ENCODE assay signal across 19 cellular contexts in the genomic region with DNA sequence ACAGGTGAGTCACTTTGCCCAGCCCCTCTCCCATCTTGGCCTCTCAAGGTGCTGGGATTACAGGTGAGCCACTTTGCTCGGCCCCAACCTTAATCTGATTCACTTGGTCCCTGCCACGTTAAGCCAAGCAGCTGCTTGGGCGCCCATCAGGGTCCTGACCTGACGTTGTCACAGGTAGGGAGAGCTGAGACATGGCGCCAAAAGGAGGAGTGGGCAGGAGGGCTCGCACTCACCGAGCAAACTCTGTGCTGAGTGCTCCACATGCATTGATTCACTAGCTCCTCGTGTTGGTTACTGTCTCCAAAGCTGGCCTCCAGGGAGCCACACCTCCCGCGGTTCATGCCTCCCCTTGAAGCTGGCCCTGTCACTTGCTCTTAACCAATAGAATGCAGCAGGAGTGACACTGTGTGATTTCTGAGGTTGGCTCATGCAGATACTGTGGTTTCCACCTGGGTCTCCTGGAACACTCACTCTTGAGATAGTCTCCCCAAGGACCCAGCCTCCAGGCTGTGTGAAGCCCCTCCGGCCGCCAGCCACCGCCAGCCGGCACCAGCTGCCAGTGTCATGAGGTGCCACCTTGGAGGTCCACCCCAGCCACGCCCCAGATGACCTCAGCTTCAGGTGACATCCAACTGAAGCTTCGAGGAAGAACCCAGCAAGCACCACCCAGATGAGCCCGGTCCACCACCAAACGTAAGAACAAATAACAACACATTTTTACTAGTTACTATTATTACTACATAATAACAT.
DNase-seq lines count a peak whose midpoint lies in the region; ATAC-seq, FAIRE-seq and TF ChIP-seq lines count a peak whose summit lies in the region.
"Had no signal": no experiment of that assay in that cellular context is flagged by ENCODE, and none has a peak within 500 bp of the region (broad histone marks: within the 10 kb centered on the region; RNA-seq: fewer than 3 reads in every experiment).

No MANE protein-coding gene starts in this region.

- H3K27ac ChIP-seq in K562 (ENCODE audit: extremely low read depth, low read depth, low read length) (no peak overlapping the region), neuronal stem cell (replicated peaks; ENCODE audit: low read length) (no peak overlapping the region)
- H3K27ac ChIP-seq: 22Rv1 had no signal

- TF ChIP-seq CTCF in K562 (IDR thresholded peaks at IDR 0.05 in 2 of 3, conservative IDR thresholded peaks at IDR 0.05 in 1 of 3; ENCODE audit: insufficient read depth in 2 of 3, low read depth in 1 of 3, low read length in 3 of 3): no peak

- intact Hi-C loops in K562 (cut with micrococcal nuclease): no loop called here

- TF ChIP-seq EP300 in K562 (IDR thresholded peaks at IDR 0.05; ENCODE audit: low read length): no peak

- no peak overlapping the region for H3K4me3 ChIP-seq in K562
- no peak overlapping the region for H3K4me3 ChIP-seq in neuronal stem cell (ENCODE audit: low read length in 2 of 2)

- H3K4me2 ChIP-seq in K562 (ENCODE audit: insufficient read depth, low read length) (no peak overlapping the region), neuronal stem cell (ENCODE audit: insufficient read depth, low read length, poor library complexity, severe bottlenecking) (no peak overlapping the region)

- no peaks in the 10 kb centered on the region for H3K79me2 ChIP-seq in K562 (ENCODE audit: control insufficient read depth, insufficient read depth, low read length)

- H3K18ac ChIP-seq in neuronal stem cell (ENCODE audit: low read length): peak overlapping the region; percentile 65

- WGBS in K562 (ENCODE audit: insufficient coverage, low coverage, missing lambda C conversion rate): 2% methylated on average over 18 of the region's 18 CpGs
- WGBS in neuronal stem cell (ENCODE audit: extremely low coverage in 2 of 2, insufficient read length in 2 of 2, insufficient replicate concordance in 1 of 2), 2 donors: no CpG with 5 or more reads among the region's 18 CpGs

- no peak overlapping the region for H4K8ac ChIP-seq in neuronal stem cell (ENCODE audit: low read depth, low read length)

- ATAC-seq in K562 (no peak; the same call in 2 of the 3 replicates), HG02870 (IDR thresholded peaks at IDR 0.05; ENCODE audit: unreplicated experiment) (no peak), HG03280 (IDR thresholded peaks at IDR 0.05; ENCODE audit: unreplicated experiment) (no peak)

- no peaks in the 10 kb centered on the region for H3K36me3 ChIP-seq in K562 (ENCODE audit: control insufficient read depth, insufficient read depth, low read length)
- no peaks in the 10 kb centered on the region for H3K36me3 ChIP-seq in neuronal stem cell (replicated peaks in 1 of 2; ENCODE audit: control insufficient read depth in 2 of 2, insufficient read depth in 2 of 2, low read length in 2 of 2)

- no peak for TF ChIP-seq POLR2A in K562 (conservative IDR thresholded peaks at IDR 0.05)

- H3K14ac ChIP-seq in neuronal stem cell (ENCODE audit: low read length): peak overlapping the region; percentile 60

- BruUV-seq in K562 (replicated peaks; lab: Mats Ljungman, UMichigan): no TSS peak

- no peaks in the 10 kb centered on the region for H3K79me1 ChIP-seq in neuronal stem cell (ENCODE audit: low read depth, low read length)

- peaks cover 5% of the 10 kb centered on the region; the same call in 1 of the 2 replicates for H4K20me1 ChIP-seq in K562 (replicated peaks; ENCODE audit: control insufficient read depth, insufficient read depth, low read length)

- DNase-seq in activated effector memory CD4-positive, alpha-beta T cell treated with anti-CD3 and anti-CD28 coated beads, Interleukin-2, amount 50 U/mL, for 16 hours: peak; percentile 52
- no peak for DNase-seq in activated effector memory CD4-positive, alpha-beta T cell treated with Interleukin-2 at 50 U/mL for 16 hours
- DNase-seq in K562 (ENCODE audit: extremely low read depth in 1 of 4, low spot score in 3 of 4): peak in 1 of 4 experiments; percentile 4
- DNase-seq in neuronal stem cell (ENCODE audit: low spot score): no peak
- DNase-seq in HEK293T (ENCODE audit: extremely low spot score): no peak
- DNase-seq in NCI-H2107 (lab: John Stamatoyannopoulos, UW): no peak
- DNase-seq: Caco-2; CD4-positive, alpha-beta T cell; GDM1; H7; NCI-H1092 treated with DMSO at 0.1 percent for 48 hours; NCI-H146; NCI-H2029 treated with DMSO at 0.1 percent for 48 hours; NCI-H446 treated with DMSO at 0.1 percent for 48 hours; OCI-M1; SHP77 treated with DMSO at 0.1 percent for 48 hours had no signal

- H2AFZ ChIP-seq in K562 (ENCODE audit: low read depth, low read length): no peak overlapping the region
- no peak overlapping the region for H2AFZ ChIP-seq in neuronal stem cell (ENCODE audit: low read length)

- no peaks in the 10 kb centered on the region; a peak in 2 of 5 replicates for H3K4me1 ChIP-seq in K562 (replicated peaks in 1 of 2; ENCODE audit: control insufficient read depth in 2 of 2, insufficient read depth in 2 of 2, low read length in 2 of 2)
- H3K4me1 ChIP-seq in neuronal stem cell (ENCODE audit: control insufficient read depth in 2 of 2, insufficient read depth in 1 of 2, low read depth in 1 of 2, low read length in 2 of 2): peaks cover 2 to 6% of the 10 kb centered on the region in 2 donors
- H3K4me1 ChIP-seq: Caco-2 had no signal

- H2BK15ac ChIP-seq in neuronal stem cell (ENCODE audit: low read length): no peak overlapping the region

- no peak overlapping the region for H2BK12ac ChIP-seq in neuronal stem cell (ENCODE audit: low read length)

- CTCF ChIA-PET in K562 (lab: Yijun Ruan, JAX; ENCODE audit: low intra/inter-chr PET ratio) (no interaction called here), HEK293T (lab: Yijun Ruan, JAX) (no interaction called here)

- no peak overlapping the region for H2BK120ac ChIP-seq in neuronal stem cell (ENCODE audit: low read depth, low read length)

- H3K4ac ChIP-seq in neuronal stem cell (ENCODE audit: low read length): no peak overlapping the region

- peak overlapping the region; percentile 21 for H2BK5ac ChIP-seq in neuronal stem cell (ENCODE audit: low read length)

- H3K9me3 ChIP-seq in K562 (replicated peaks; ENCODE audit: control insufficient read depth, insufficient read depth, low read depth, low read length) (no peaks in the 10 kb centered on the region), neuronal stem cell (replicated peaks in 1 of 2; ENCODE audit: control insufficient read depth in 2 of 2, insufficient read depth in 1 of 2, low read depth in 1 of 2, low read length in 2 of 2) (no peaks in the 10 kb centered on the region)
- H3K9me3 ChIP-seq: Caco-2 had no signal

- no peak for FAIRE-seq in K562 (lab: Jason Lieb, UNC)

- peaks cover 10 to 29% of the 10 kb centered on the region in 2 experiments; a peak in 4 of 5 replicates for H3K27me3 ChIP-seq in K562 (ENCODE audit: control insufficient read depth in 2 of 2, insufficient read depth in 2 of 2, low read length in 2 of 2)
- peaks cover 0 to 2% (median 0%) of the 10 kb centered on the region in 3 experiments for H3K27me3 ChIP-seq in neuronal stem cell (ENCODE audit: control insufficient read depth in 3 of 3, insufficient read depth in 3 of 3, low read depth in 1 of 3, low read length in 3 of 3)

- no peak overlapping the region for H4K91ac ChIP-seq in neuronal stem cell (ENCODE audit: low read depth, low read length, poor library complexity)

- in situ Hi-C loops in K562 (cut with MboI): no loop called here

- TF ChIP-seq RAD21 in K562 (CRISPR knock-in tag; conservative IDR thresholded peaks at IDR 0.05 in 1 of 2, IDR thresholded peaks at IDR 0.05 in 1 of 2): no peak

- no peaks in the 10 kb centered on the region for H3K9me1 ChIP-seq in K562 (ENCODE audit: control insufficient read depth, insufficient read depth, low read length)

- peak overlapping the region; percentile 29 for H2AK5ac ChIP-seq in neuronal stem cell (ENCODE audit: low read depth, low read length)

- H3K23ac ChIP-seq in neuronal stem cell (ENCODE audit: low read depth, low read length, poor library complexity): no peak overlapping the region

- H3K9ac ChIP-seq in K562 (ENCODE audit: insufficient read depth in 1 of 2, low read depth in 2 of 2, low read length in 2 of 2): no peak overlapping the region
- H3K9ac ChIP-seq in neuronal stem cell (ENCODE audit: low read depth, low read length, poor library complexity): peak overlapping the region; percentile 30

- POLR2A ChIA-PET in K562 (lab: Yijun Ruan, JAX) (no interaction called here), HEK293T (lab: Yijun Ruan, JAX) (no interaction called here)

TF ChIP-seq in K562, 482 proteins besides CTCF, POLR2A, EP300 and RAD21:
- TF ChIP-seq U2AF1 (optimal IDR thresholded peaks at IDR 0.05; ENCODE audit: low read depth, low read length) (no peak), NFYB (IDR thresholded peaks at IDR 0.05; ENCODE audit: extremely low read depth, insufficient read length) (peak; percentile 2)
- TF ChIP-seq, protein P1, sequence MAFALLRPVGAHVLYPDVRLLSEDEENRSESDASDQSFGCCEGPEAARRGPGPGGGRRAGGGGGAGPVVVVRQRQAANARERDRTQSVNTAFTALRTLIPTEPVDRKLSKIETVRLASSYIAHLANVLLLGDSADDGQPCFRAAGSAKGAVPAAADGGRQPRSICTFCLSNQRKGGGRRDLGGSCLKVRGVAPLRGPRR (CRISPR knock-in tag; IDR thresholded peaks at IDR 0.05): no peak
TF ChIP-seq in K562: peak in this region for 1.

TF ChIP-seq in HEK293T, 16 proteins besides CTCF, POLR2A, EP300 and RAD21 (continues in another document):
- TF ChIP-seq FOXA1 (IDR thresholded peaks at IDR 0.05): no peak
- TF ChIP-seq SUZ12 (IDR thresholded peaks at IDR 0.05): no peak
- TF ChIP-seq L3MBTL2 (conservative IDR thresholded peaks at IDR 0.05): no peak
- TF ChIP-seq ZNF384 (IDR thresholded peaks at IDR 0.05): no peak
- TF ChIP-seq NFRKB (IDR thresholded peaks at IDR 0.05): no peak
- TF ChIP-seq BHLHE40 (IDR thresholded peaks at IDR 0.05; ENCODE audit: borderline replicate concordance): no peak
- TF ChIP-seq CTBP1 (IDR thresholded peaks at IDR 0.05; ENCODE audit: borderline replicate concordance): no peak
- TF ChIP-seq LEF1 (IDR thresholded peaks at IDR 0.05; ENCODE audit: borderline replicate concordance): no peak
- TF ChIP-seq HDGF (IDR thresholded peaks at IDR 0.05; ENCODE audit: borderline replicate concordance): no peak
- no peak for TF ChIP-seq ELF4 (IDR thresholded peaks at IDR 0.05)
- TF ChIP-seq TARDBP (IDR thresholded peaks at IDR 0.05): no peak
- no peak for TF ChIP-seq ARNT (IDR thresholded peaks at IDR 0.05)
- no peak for TF ChIP-seq FOXK2 (IDR thresholded peaks at IDR 0.05)
- no peak for TF ChIP-seq SP1 (IDR thresholded peaks at IDR 0.05)
